In genomic region chrX:103254921-103255455, GRCh38 we compare ENCODE assay signal across 8 cellular contexts. TPM values are rescaled to one million over a fixed set of nuclear protein-coding genes. Genes with fewer than 3 reads are reported as not detected.
DNase-seq lines count a peak whose midpoint lies in the region; ATAC-seq and TF ChIP-seq lines count a peak whose summit lies in the region.

TCEAL8 (minus strand) TSS chrX:103255155; CDS start chrX:103253979, 1,176 bp downstream.

- no peaks in the 10 kb centered on the region for H3K9me3 Mint-ChIP-seq in naive thymus-derived CD4-positive, alpha-beta T cell
- H3K9me3 Mint-ChIP-seq in stimulated activated naive B cell treated with anti-CD40 and anti-IgM and Interleukin-4, amounts not matched to agents 10 μg/mL and 1 μg/mL and 100 μg/mL, for 72 hours: no peaks in the 10 kb centered on the region

- peak within 1 kb of the TSS; percentile 87 to 97 (median 94) for H3K27ac Mint-ChIP-seq in naive thymus-derived CD4-positive, alpha-beta T cell
- H3K27ac Mint-ChIP-seq in stimulated activated naive B cell treated with anti-CD40 and anti-IgM and Interleukin-4, amounts not matched to agents 10 μg/mL and 1 μg/mL and 100 μg/mL, for 72 hours: peak within 1 kb of the TSS; percentile 94

- peaks cover 0 to 11% (median 0%) of the 10 kb centered on the region in 5 donors for H3K27me3 Mint-ChIP-seq in naive thymus-derived CD4-positive, alpha-beta T cell
- H3K27me3 Mint-ChIP-seq in stimulated activated naive B cell treated with anti-CD40 and anti-IgM and Interleukin-4, amounts not matched to agents 10 μg/mL and 1 μg/mL and 100 μg/mL, for 72 hours: no peaks in the 10 kb centered on the region

- H3K4ac ChIP-seq in IMR-90 (ENCODE audit: low read depth, low read length): peak within 1 kb of the TSS; percentile 84

- peak within 1 kb of the TSS; percentile 94 for H3K4me3 ChIP-seq in IMR-90 (ENCODE audit: insufficient read depth, low read depth, low read length)
- peak within 1 kb of the TSS; percentile 63 to 88 for H3K4me3 ChIP-seq in Panc1 (ENCODE audit: low read depth in 2 of 2, low read length in 2 of 2)
- peak within 1 kb of the TSS; percentile 66 for H3K4me3 ChIP-seq in fibroblast of mammary gland (ENCODE audit: control insufficient read depth, low read depth, low read length)
- peak within 1 kb of the TSS; percentile 85 for H3K4me3 ChIP-seq in naive thymus-derived CD4-positive, alpha-beta T cell (ENCODE audit: low read length)

- TF ChIP-seq POLR2A in IMR-90 (IDR thresholded peaks at IDR 0.05; ENCODE audit: low read depth, low read length): no peak; the same call in 1 of the 2 replicates

- H2BK15ac ChIP-seq in IMR-90 (ENCODE audit: low read depth, low read length): no peak within 1 kb of the TSS

- dilution Hi-C loops in IMR-90 (cut with HindIII; ENCODE audit: low sequenced_read_pairs, unreplicated experiment): no loop called here

- H3K9me3 ChIP-seq in IMR-90 (ENCODE audit: control insufficient read depth, insufficient read depth, low read length) (no peaks in the 10 kb centered on the region), Panc1 (ENCODE audit: control insufficient read depth, insufficient read depth, low read depth, low read length) (no peaks in the 10 kb centered on the region)
- no peaks in the 10 kb centered on the region for H3K9me3 ChIP-seq in naive thymus-derived CD4-positive, alpha-beta T cell (ENCODE audit: control insufficient read depth in 2 of 3, low read length in 3 of 3)

- peak within 1 kb of the TSS; percentile 92 to 98 (median 96) for H3K4me3 Mint-ChIP-seq in naive thymus-derived CD4-positive, alpha-beta T cell
- peak within 1 kb of the TSS; percentile 91 to 96 for H3K4me3 Mint-ChIP-seq in stimulated activated naive B cell treated with anti-CD40 and anti-IgM and Interleukin-4, amounts not matched to agents 10 μg/mL and 1 μg/mL and 100 μg/mL, for 72 hours

- H4K91ac ChIP-seq in IMR-90 (ENCODE audit: insufficient read depth, low read depth, low read length): peak within 1 kb of the TSS; percentile 48

- H2AK9ac ChIP-seq in IMR-90 (replicated peaks; ENCODE audit: low read depth, low read length, poor library complexity): peak within 1 kb of the TSS; percentile 90

- peak within 1 kb of the TSS; percentile 42; the same call in 1 of the 2 replicates for H3K23ac ChIP-seq in IMR-90 (ENCODE audit: low read depth, low read length)

- peak within 1 kb of the TSS; percentile 90 for H4K5ac ChIP-seq in IMR-90 (ENCODE audit: low read depth, low read length)

- ATAC-seq in GM21526 (IDR thresholded peaks at IDR 0.05; ENCODE audit: low FRiP score, unreplicated experiment) (peak; percentile 94), IMR-90 (ENCODE audit: low read depth) (peak; percentile 88), Panc1 (peak; percentile 95)
- peak; percentile 94 for ATAC-seq in naive thymus-derived CD4-positive, alpha-beta T cell
- ATAC-seq in stimulated activated naive B cell treated with anti-CD40 and anti-IgM and Interleukin-4, amounts not matched to agents 10 μg/mL and 1 μg/mL and 100 μg/mL, for 72 hours (replicated peaks): peak; percentile 95 to 96

- peak within 1 kb of the TSS; percentile 11 for H2BK120ac ChIP-seq in IMR-90 (ENCODE audit: low read depth, low read length)

- H3K36me3 ChIP-seq in IMR-90 (ENCODE audit: control insufficient read depth, insufficient read depth, low read length) (peaks cover 2% of the 10 kb centered on the region; the same call in 1 of the 2 replicates), Panc1 (ENCODE audit: control insufficient read depth, insufficient read depth, low read length) (no peaks in the 10 kb centered on the region)
- no peaks in the 10 kb centered on the region for H3K36me3 ChIP-seq in naive thymus-derived CD4-positive, alpha-beta T cell (ENCODE audit: control insufficient read depth in 2 of 3, insufficient read depth in 3 of 3, low read length in 3 of 3)

- H3K79me1 ChIP-seq in IMR-90 (ENCODE audit: low read depth in 1 of 2, low read length in 2 of 2): peaks cover 0 to 17% of the 10 kb centered on the region in 2 experiments; a peak in 3 of 4 replicates

- H2BK20ac ChIP-seq in IMR-90 (ENCODE audit: low read depth, low read length): peak within 1 kb of the TSS; percentile 52; the same call in 1 of the 2 replicates

- DNase-seq in DMS 273 (lab: John Stamatoyannopoulos, UW; ENCODE audit: unreplicated experiment) (peak; percentile 91), IMR-90 (peak; percentile 74), Panc1 (ENCODE audit: low read depth, low spot score) (peak; percentile 18), fibroblast of mammary gland (ENCODE audit: low read depth) (peak; percentile 81)
- peak; percentile 16 to 22 for DNase-seq in activated T-helper 1 cell treated with anti-CD3 and anti-CD28 coated beads, Interleukin-2, amount 50 U/mL, for 16 hours (ENCODE audit: low read depth in 1 of 2, low spot score in 1 of 2)
- peak in 8 of 9 donors; percentile 28 to 66 (median 47) for DNase-seq in naive thymus-derived CD4-positive, alpha-beta T cell
- peak; percentile 32 for DNase-seq in stimulated activated naive B cell treated with anti-CD40 and anti-IgM and Interleukin-4, amounts not matched to agents 10 μg/mL and 1 μg/mL and 100 μg/mL, for 72 hours

- H4K8ac ChIP-seq in IMR-90 (ENCODE audit: low read depth in 2 of 2, low read length in 2 of 2): peak within 1 kb of the TSS; percentile 80 to 91

- WGBS in IMR-90 (ENCODE audit: extremely low coverage in 2 of 2, insufficient read length in 1 of 2), 2 experiments: 31% methylated on average over 14 of the region's 22 CpGs; no CpG with 5 or more reads in 1 of the 2 experiments

- peak within 1 kb of the TSS; percentile 87 for H3K9ac ChIP-seq in IMR-90 (ENCODE audit: low read depth, low read length)

- H3K27me3 ChIP-seq in IMR-90 (ENCODE audit: control insufficient read depth, insufficient read depth, low read length): peaks cover 12% of the 10 kb centered on the region
- no peaks in the 10 kb centered on the region; the same call in 1 of the 2 replicates for H3K27me3 ChIP-seq in Panc1 (ENCODE audit: control insufficient read depth, insufficient read depth, low read length)
- no peaks in the 10 kb centered on the region for H3K27me3 ChIP-seq in naive thymus-derived CD4-positive, alpha-beta T cell (ENCODE audit: control insufficient read depth in 2 of 2, insufficient read depth in 2 of 2, low read length in 2 of 2)

- H2AFZ ChIP-seq in IMR-90 (replicated peaks; ENCODE audit: low read length, poor library complexity): peak within 1 kb of the TSS; percentile 90

- H3K27ac ChIP-seq in IMR-90 (ENCODE audit: insufficient read depth, low read length) (peak within 1 kb of the TSS; percentile 89), Panc1 (ENCODE audit: low read length) (peak within 1 kb of the TSS; percentile 69)
- peak within 1 kb of the TSS; percentile 85 for H3K27ac ChIP-seq in naive thymus-derived CD4-positive, alpha-beta T cell (ENCODE audit: low read depth, low read length)

- peak within 1 kb of the TSS; percentile 91 for H3K4me2 ChIP-seq in IMR-90 (ENCODE audit: low read depth, low read length)

- POLR2A ChIA-PET in IMR-90 (lab: Charles Lee; ENCODE audit: unreplicated experiment) (interaction anchor here (0.6 kb wide), 1 partner anchor 12 kb away, joined by 4 read pairs; no protein-coding TSS in a partner anchor), Panc1 (lab: Charles Lee) (no interaction called here)
- POLR2A ChIA-PET in naive thymus-derived CD4-positive, alpha-beta T cell (lab: Charles Lee): interaction anchor here (0.7 to 0.8 kb wide), 3 partner anchors 57 to 206 kb away, joined by 3 to 4 read pairs (median 3); no protein-coding TSS in a partner anchor

- BruUV-seq in IMR-90 (replicated peaks; lab: Mats Ljungman, UMichigan): no TSS peak
- BruUV-seq in Panc1 (replicated peaks; lab: Mats Ljungman, UMichigan): no TSS peak

- H3K56ac ChIP-seq in IMR-90 (ENCODE audit: extremely low read depth, insufficient read depth, low read length): peak within 1 kb of the TSS; percentile 87

- H3K18ac ChIP-seq in IMR-90 (ENCODE audit: low read depth, low read length): peak within 1 kb of the TSS; percentile 74

- in situ Hi-C loops in IMR-90 (cut with MboI; ENCODE audit: low sequenced_read_pairs): no loop called here
- in situ Hi-C loops in Panc1 (cut with HindIII; ENCODE audit: low pct_unique_long_range_greater_than_20kb, low sequenced_read_pairs): no loop called here

- peak within 1 kb of the TSS; percentile 73 for H2BK5ac ChIP-seq in IMR-90 (ENCODE audit: low read depth, low read length, poor library complexity, severe bottlenecking)

- peak within 1 kb of the TSS; percentile 70; the same call in 1 of the 2 replicates for H2AK5ac ChIP-seq in IMR-90 (ENCODE audit: low read depth, low read length)

- H3K9me1 ChIP-seq in IMR-90 (ENCODE audit: insufficient read depth, low read length): no peaks in the 10 kb centered on the region

- TF ChIP-seq RAD21 in IMR-90 (IDR thresholded peaks at IDR 0.05; ENCODE audit: low read length): no peak

- peaks cover 0 to 5% (median 0%) of the 10 kb centered on the region in 5 donors for H3K36me3 Mint-ChIP-seq in naive thymus-derived CD4-positive, alpha-beta T cell
- peaks cover 2 to 11% of the 10 kb centered on the region in 2 donors for H3K36me3 Mint-ChIP-seq in stimulated activated naive B cell treated with anti-CD40 and anti-IgM and Interleukin-4, amounts not matched to agents 10 μg/mL and 1 μg/mL and 100 μg/mL, for 72 hours

- CTCF ChIA-PET in IMR-90 (lab: Yijun Ruan, JAX) (interaction anchor here (1.6 kb wide), 1 partner anchor 13 kb away, joined by 3 read pairs; no protein-coding TSS in a partner anchor), Panc1 (lab: Charles Lee) (interaction anchor here (1.0 kb wide), 1 partner anchor 23 kb away, joined by 3 read pairs; no protein-coding TSS in a partner anchor)
- CTCF ChIA-PET in naive thymus-derived CD4-positive, alpha-beta T cell (lab: Charles Lee): no interaction called here

- peak within 1 kb of the TSS; percentile 63 for H3K14ac ChIP-seq in IMR-90 (replicated peaks; ENCODE audit: low read depth, low read length)

- H3K4me1 ChIP-seq in IMR-90 (ENCODE audit: control insufficient read depth, insufficient read depth, low read length): no peaks in the 10 kb centered on the region
- H3K4me1 ChIP-seq in Panc1 (ENCODE audit: control insufficient read depth, insufficient read depth, low read length): no peaks in the 10 kb centered on the region
- H3K4me1 ChIP-seq in naive thymus-derived CD4-positive, alpha-beta T cell (ENCODE audit: control insufficient read depth in 2 of 2, insufficient read depth in 2 of 2, low read length in 2 of 2): no peaks in the 10 kb centered on the region

- no peak for TF ChIP-seq CTCF in IMR-90 (conservative IDR thresholded peaks at IDR 0.05; ENCODE audit: low read depth, low read length)
- TF ChIP-seq CTCF in Panc1 (IDR thresholded peaks at IDR 0.05): no peak
- no peak for TF ChIP-seq CTCF in fibroblast of mammary gland (conservative IDR thresholded peaks at IDR 0.05; ENCODE audit: control insufficient read depth, insufficient read depth, low read depth, low read length)

- intact Hi-C loops in IMR-90 (cut with micrococcal nuclease) (loop anchor here (1.0 kb wide), 1 partner anchor 209 kb away; no protein-coding TSS in a partner anchor), Panc1 (cut with micrococcal nuclease; ENCODE audit: unreplicated experiment) (no loop called here)
- intact Hi-C loops in naive thymus-derived CD4-positive, alpha-beta T cell (cut with micrococcal nuclease): loop anchor here (1.0 to 10.0 kb wide), 6 partner anchors 40 to 430 kb away; partner anchors contain the start of genes BEX4 (in 2 of the 2) and MORF4L2 (in 1 of the 2)

- peaks cover 12 to 33% (median 20%) of the 10 kb centered on the region in 7 donors for H3K4me1 Mint-ChIP-seq in naive thymus-derived CD4-positive, alpha-beta T cell
- H3K4me1 Mint-ChIP-seq in stimulated activated naive B cell treated with anti-CD40 and anti-IgM and Interleukin-4, amounts not matched to agents 10 μg/mL and 1 μg/mL and 100 μg/mL, for 72 hours: peaks cover 6 to 9% of the 10 kb centered on the region in 2 donors

- peaks cover 4% of the 10 kb centered on the region; the same call in 1 of the 2 replicates for H4K20me1 ChIP-seq in IMR-90 (ENCODE audit: insufficient read depth, low read length)

RNA-seq across cellular contexts. Expression of gene TCEAL8, which starts in this region (rescaled TPM):
- total RNA-seq in IMR-90 (2012; rRNA removed) (31.5 and 91.4 TPM in 2 replicates), Panc1 (2021; ENCODE audit: unreplicated experiment) (13.9 TPM)
- 43.7 and 57.6 TPM in 2 replicates for polyA plus RNA-seq in IMR-90 (2012; rRNA removed)
- 5.8 and 10.3 TPM in 2 replicates for polyA plus RNA-seq in IMR-90 (2012; cell fraction: cytosol; rRNA removed)
- 0.87 and 11.4 TPM in 2 replicates for polyA plus RNA-seq in IMR-90 (2012; cell fraction: nucleus; rRNA removed; ENCODE audit: low replicate concordance)
- 13.3 TPM for polyA plus RNA-seq in Panc1 (2012; ENCODE audit: insufficient read length)
- total RNA-seq in naive thymus-derived CD4-positive, alpha-beta T cell: 10 to 100 TPM; 12.2 to 35.0 (median 33.2) TPM
- polyA plus RNA-seq in naive thymus-derived CD4-positive, alpha-beta T cell: 10 to 100 TPM; 71.4 to 82.3 TPM

Comparison
In these comparisons a context has a peak if more than half of its experiments do, and no peak if none do; other contexts are left out.
1. Peak in every context shown above with its lines: DNase-seq, ATAC-seq, H3K4me3 ChIP-seq and H3K27ac ChIP-seq.
2. DNase-seq: peak in every context shown above with its lines; median percentile 91 in DMS 273; 81 in fibroblast of mammary gland; 74 in IMR-90; 47 in naive thymus-derived CD4-positive, alpha-beta T cell; 32 in stimulated activated naive B cell treated with anti-CD40 and anti-IgM and Interleukin-4, amounts not matched to agents 10 μg/mL and 1 μg/mL and 100 μg/mL, for 72 hours; 19 in activated T-helper 1 cell treated with anti-CD3 and anti-CD28 coated beads, Interleukin-2, amount 50 U/mL, for 16 hours; 18 in Panc1.